1 cellular context compared by ENCODE assay signal in the genomic region with DNA sequence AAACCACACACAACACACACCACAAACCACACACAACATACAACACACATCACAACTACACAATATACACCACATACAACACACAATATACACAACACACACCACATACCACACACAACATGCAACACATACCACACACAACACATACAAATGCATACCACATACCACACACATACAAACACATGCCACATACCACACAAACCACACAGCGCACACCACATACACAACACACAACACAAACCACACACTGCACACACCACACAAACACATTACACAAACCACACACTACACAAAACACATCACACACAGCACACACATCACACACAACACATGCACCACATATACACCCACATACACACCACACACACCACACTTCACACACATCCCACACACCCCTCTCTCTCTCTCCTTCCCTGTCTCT.
TF ChIP-seq lines count a peak whose summit lies in the region.

No MANE protein-coding gene starts in this region.

TF ChIP-seq in K562, 482 proteins besides CTCF, POLR2A, EP300 and RAD21 (continued from another document):
- TF ChIP-seq, protein P1, sequence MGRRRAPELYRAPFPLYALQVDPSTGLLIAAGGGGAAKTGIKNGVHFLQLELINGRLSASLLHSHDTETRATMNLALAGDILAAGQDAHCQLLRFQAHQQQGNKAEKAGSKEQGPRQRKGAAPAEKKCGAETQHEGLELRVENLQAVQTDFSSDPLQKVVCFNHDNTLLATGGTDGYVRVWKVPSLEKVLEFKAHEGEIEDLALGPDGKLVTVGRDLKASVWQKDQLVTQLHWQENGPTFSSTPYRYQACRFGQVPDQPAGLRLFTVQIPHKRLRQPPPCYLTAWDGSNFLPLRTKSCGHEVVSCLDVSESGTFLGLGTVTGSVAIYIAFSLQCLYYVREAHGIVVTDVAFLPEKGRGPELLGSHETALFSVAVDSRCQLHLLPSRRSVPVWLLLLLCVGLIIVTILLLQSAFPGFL (CRISPR knock-in tag; IDR thresholded peaks at IDR 0.05), result no peak
- no peak for TF ChIP-seq ZNF766 (CRISPR knock-in tag; conservative IDR thresholded peaks at IDR 0.05)
- TF ChIP-seq XRCC4 (IDR thresholded peaks at IDR 0.05; ENCODE audit: extremely low read depth, insufficient read depth, insufficient read length), result no peak
- TF ChIP-seq ZNF644 (tag; IDR thresholded peaks at IDR 0.05; ENCODE audit: low read depth), result no peak
- TF ChIP-seq, protein P2, sequence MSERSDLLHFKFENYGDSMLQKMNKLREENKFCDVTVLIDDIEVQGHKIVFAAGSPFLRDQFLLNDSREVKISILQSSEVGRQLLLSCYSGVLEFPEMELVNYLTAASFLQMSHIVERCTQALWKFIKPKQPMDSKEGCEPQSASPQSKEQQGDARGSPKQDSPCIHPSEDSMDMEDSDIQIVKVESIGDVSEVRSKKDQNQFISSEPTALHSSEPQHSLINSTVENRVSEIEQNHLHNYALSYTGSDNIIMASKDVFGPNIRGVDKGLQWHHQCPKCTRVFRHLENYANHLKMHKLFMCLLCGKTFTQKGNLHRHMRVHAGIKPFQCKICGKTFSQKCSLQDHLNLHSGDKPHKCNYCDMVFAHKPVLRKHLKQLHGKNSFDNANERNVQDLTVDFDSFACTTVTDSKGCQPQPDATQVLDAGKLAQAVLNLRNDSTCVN (CRISPR knock-in tag; IDR thresholded peaks at IDR 0.05), result peak; percentile 91; the same call in 1 of the 2 replicates
- TF ChIP-seq NFYB (IDR thresholded peaks at IDR 0.05; ENCODE audit: extremely low read depth, insufficient read length), result no peak
- no peak for TF ChIP-seq NCOR1 (IDR thresholded peaks at IDR 0.05)
- 0 out of 2 replicates have a peak, but pooled peaks have one; percentile 3 for TF ChIP-seq EGR1 (conservative IDR thresholded peaks at IDR 0.05)
- no peak for TF ChIP-seq CBX2 (IDR thresholded peaks at IDR 0.05; ENCODE audit: insufficient read depth, low read length, poor library complexity, severe bottlenecking)
- TF ChIP-seq ZNF707 (CRISPR knock-in tag; conservative IDR thresholded peaks at IDR 0.05), result no peak
- TF ChIP-seq ZNF699 (CRISPR knock-in tag; IDR thresholded peaks at IDR 0.05; ENCODE audit: insufficient replicate concordance), result no peak
- no peak for TF ChIP-seq SREBF1 (IDR thresholded peaks at IDR 0.05; ENCODE audit: borderline replicate concordance, low read depth, low read length)
- no peak for TF ChIP-seq ZNF263 (CRISPR knock-in tag; IDR thresholded peaks at IDR 0.05; ENCODE audit: borderline replicate concordance)
- TF ChIP-seq SMAD3 (CRISPR knock-in tag; conservative IDR thresholded peaks at IDR 0.05), result no peak
